Comparison of ENCODE assay signal across 15 cellular contexts in genomic region chr2:113078350-113078839, GRCh38. TPM values are rescaled to one million over a fixed set of nuclear protein-coding genes. Genes with fewer than 3 reads are reported as not detected.
DNase-seq lines count a peak whose midpoint lies in the region; ATAC-seq, FAIRE-seq and TF ChIP-seq lines count a peak whose summit lies in the region.
"Had no signal": no experiment of that assay in that cellular context is flagged by ENCODE, and none has a peak within 500 bp of the region (broad histone marks: within the 10 kb centered on the region; RNA-seq: fewer than 3 reads in every experiment).

No MANE protein-coding gene starts in this region.

- no peak overlapping the region for H4K5ac ChIP-seq in H9 (ENCODE audit: insufficient read length, low read depth, low read length)

- H3K18ac ChIP-seq in H9 (ENCODE audit: insufficient read length, low read depth, low read length), result no peak overlapping the region

- FAIRE-seq in bronchial epithelial cell (lab: Jason Lieb, UNC), result peak; percentile 36
- FAIRE-seq: colon had no signal

- no peaks in the 10 kb centered on the region for H3K36me3 ChIP-seq in bronchial epithelial cell (ENCODE audit: control insufficient read depth, insufficient read depth, low read length)

- no peak overlapping the region for H3K9ac ChIP-seq in H9 (ENCODE audit: extremely low read depth, insufficient read length, low read length)

- DNase-seq in HT-29 (ENCODE audit: low spot score), result peak; percentile 92
- peak; percentile 98 for DNase-seq in bronchial epithelial cell (ENCODE audit: low read depth)
- DNase-seq in lung microvascular endothelial cell (ENCODE audit: low read depth in 2 of 2), result peak; percentile 20 to 70
- no peak for DNase-seq in NCI-H2227 treated with DMSO at 0.1 percent for 48 hours (lab: John Stamatoyannopoulos, UW)
- no peak for DNase-seq in H9
- DNase-seq: activated CD4-positive, alpha-beta T cell treated with anti-CD3 and anti-CD28 coated beads for 36 hours; activated naive CD4-positive, alpha-beta T cell treated with Interleukin-2 at 50 U/mL for 16 hours; head of caudate nucleus; naive B cell; SHP77 treated with DMSO at 0.1 percent for 48 hours had no signal

- no peak overlapping the region for H3K4ac ChIP-seq in H9 (ENCODE audit: low read depth, low read length)

- H2BK120ac ChIP-seq in H9 (ENCODE audit: low read depth, low read length, poor library complexity, severe bottlenecking), result no peak overlapping the region

- no peak overlapping the region for H3T11ph ChIP-seq in H9 (ENCODE audit: low read length)

- H3K9me3 ChIP-seq in H9 (ENCODE audit: control insufficient read depth, low read depth, low read length), result no peaks in the 10 kb centered on the region

- no peak overlapping the region for H2BK20ac ChIP-seq in H9 (ENCODE audit: low read depth, low read length, poor library complexity, severe bottlenecking)

- no peaks in the 10 kb centered on the region for H3K79me1 ChIP-seq in H9 (ENCODE audit: insufficient read depth, low read depth, low read length, poor library complexity, severe bottlenecking)

- H4K20me1 ChIP-seq in H9 (ENCODE audit: control insufficient read depth, insufficient read depth, insufficient read length), result no peaks in the 10 kb centered on the region

- no peaks in the 10 kb centered on the region for H3K79me2 ChIP-seq in H9 (ENCODE audit: insufficient read depth, low read length)

- H3K27me3 Mint-ChIP-seq in H9 (ENCODE audit: low read depth), result peaks cover 47% of the 10 kb centered on the region
- H3K27me3 Mint-ChIP-seq: activated CD4-positive, alpha-beta T cell treated with anti-CD3 and anti-CD28 coated beads for 36 hours had no signal

- no peak overlapping the region for H3K27ac Mint-ChIP-seq in H9
- H3K27ac Mint-ChIP-seq: activated CD4-positive, alpha-beta T cell treated with anti-CD3 and anti-CD28 coated beads for 36 hours had no signal

- H3K56ac ChIP-seq in H9 (ENCODE audit: insufficient read length, low read depth, low read length), result no peak overlapping the region

- no peak overlapping the region for H3K14ac ChIP-seq in H9 (ENCODE audit: insufficient read depth, low read length)

- H3K4me1 ChIP-seq in H9 (ENCODE audit: insufficient read depth, low read length), result no peaks in the 10 kb centered on the region

- no peak overlapping the region for H4K8ac ChIP-seq in H9 (replicated peaks; ENCODE audit: insufficient read length, low read depth, low read length)

- H3K27me3 ChIP-seq in bronchial epithelial cell (ENCODE audit: control insufficient read depth, insufficient read depth, low read length) (no peaks in the 10 kb centered on the region), H9 (ENCODE audit: insufficient read depth, low read length) (no peaks in the 10 kb centered on the region)

- H3K4me1 Mint-ChIP-seq in H9, result peaks cover 5 to 6% of the 10 kb centered on the region in 2 experiments

- H3K23ac ChIP-seq in H9 (ENCODE audit: insufficient read length, low read depth, low read length), result no peak overlapping the region

- peaks cover 0 to 3% of the 10 kb centered on the region in 2 experiments; a peak in 1 of 5 replicates for H3K9me3 Mint-ChIP-seq in H9
- H3K9me3 Mint-ChIP-seq: naive B cell had no signal

- H3K4me2 ChIP-seq in H9 (ENCODE audit: insufficient read depth, insufficient read length, low read length), result no peak overlapping the region

- H3K27ac ChIP-seq in 22Rv1, result peak overlapping the region; percentile 55
- H3K27ac ChIP-seq in H9 (ENCODE audit: insufficient read length, low read depth, low read length), result no peak overlapping the region

- TF ChIP-seq CTCF in 22Rv1 (IDR thresholded peaks at IDR 0.05) (no peak), bronchial epithelial cell (IDR thresholded peaks at IDR 0.05; ENCODE audit: insufficient read depth, low read length, severe bottlenecking) (no peak), H9 (conservative IDR thresholded peaks at IDR 0.05) (no peak)

- no peak overlapping the region for H2BK15ac ChIP-seq in H9 (ENCODE audit: low read depth, low read length)

- H3K23me2 ChIP-seq in H9 (ENCODE audit: insufficient read length, low read depth, low read length, poor library complexity, severe bottlenecking), result no peaks in the 10 kb centered on the region

- H2AK5ac ChIP-seq in H9 (ENCODE audit: insufficient read length, low read length), result no peak overlapping the region

- H3K4me3 ChIP-seq in bronchial epithelial cell (ENCODE audit: low read depth, low read length), result no peak overlapping the region

- no CpG with 5 or more reads among the region's 6 CpGs for WGBS in H9 (ENCODE audit: extremely low coverage, insufficient read length, low lambda C conversion rate)

- no peak overlapping the region for H2BK12ac ChIP-seq in H9 (ENCODE audit: insufficient read length, low read depth, low read length)

- no peak overlapping the region for H3K4me3 Mint-ChIP-seq in H9
- H3K4me3 Mint-ChIP-seq: activated CD4-positive, alpha-beta T cell treated with anti-CD3 and anti-CD28 coated beads for 36 hours; naive B cell had no signal

- no peaks in the 10 kb centered on the region for H3K36me3 Mint-ChIP-seq in H9 (ENCODE audit: insufficient read depth in 1 of 3, low read depth in 3 of 3)
- H3K36me3 Mint-ChIP-seq: naive B cell had no signal

- H2AFZ ChIP-seq in H9 (ENCODE audit: low read length), result no peak overlapping the region

- no peak for ATAC-seq in GM19328 (IDR thresholded peaks at IDR 0.05; ENCODE audit: unreplicated experiment)
- ATAC-seq in GM21576 (IDR thresholded peaks at IDR 0.05; ENCODE audit: unreplicated experiment), result no peak
- ATAC-seq: activated CD4-positive, alpha-beta T cell treated with anti-CD3 and anti-CD28 coated beads for 36 hours had no signal

- H4K91ac ChIP-seq in H9 (ENCODE audit: insufficient read length, low read depth, low read length), result no peak overlapping the region

- no peak overlapping the region for H2BK5ac ChIP-seq in H9 (ENCODE audit: insufficient read length, low read length)

RNA-seq across cellular contexts. Expression of gene IL1F10, which starts 10.6 kb away (rescaled TPM):
- 0.42 TPM in 1 of 2 replicates, not detected in the other for total RNA-seq in HT-29 (2014; rRNA removed; shearing (Covaris generic))
- total RNA-seq in bronchial epithelial cell (not detected in 2 replicates), lung microvascular endothelial cell (not detected in 2 replicates), H9 (2021) (not detected in 2 replicates)
- total RNA-seq: activated CD4-positive, alpha-beta T cell treated with anti-CD3 and anti-CD28 coated beads for 36 hours; H4 had no signal

RNA-seq across cellular contexts. Expression of gene IL36RN, which starts 19.4 kb away (rescaled TPM):
- 0.44 and 1.4 TPM in 2 replicates for total RNA-seq in HT-29 (2014; rRNA removed; shearing (Covaris generic))
- 1.1 and 1.9 TPM in 2 replicates for total RNA-seq in bronchial epithelial cell
- total RNA-seq in lung microvascular endothelial cell, result not detected in 2 replicates
- total RNA-seq in H9 (2021), result not detected in 2 replicates
- total RNA-seq: activated CD4-positive, alpha-beta T cell treated with anti-CD3 and anti-CD28 coated beads for 36 hours; H4 had no signal

RNA-seq across cellular contexts. Expression of gene IL36B, which starts 25.7 kb away (rescaled TPM):
- total RNA-seq in HT-29 (2014; rRNA removed; shearing (Covaris generic)), result not detected in 2 replicates
- total RNA-seq in bronchial epithelial cell (0.13 TPM in 1 of 2 replicates, not detected in the other), lung microvascular endothelial cell (not detected in 2 replicates), H9 (2021) (not detected in 2 replicates)
- total RNA-seq: activated CD4-positive, alpha-beta T cell treated with anti-CD3 and anti-CD28 coated beads for 36 hours; H4 had no signal

RNA-seq across cellular contexts. Expression of gene IL1RN, which starts 49.0 kb away (rescaled TPM):
- 12.0 and 13.3 TPM in 2 replicates for total RNA-seq in HT-29 (2014; rRNA removed; shearing (Covaris generic))
- 71.9 and 113 TPM in 2 replicates for total RNA-seq in bronchial epithelial cell
- not detected in 2 replicates for total RNA-seq in lung microvascular endothelial cell
- not detected in 2 replicates for total RNA-seq in H9 (2021)

Comparison
In these comparisons a context has a peak if more than half of its experiments do, and no peak if none do; other contexts are left out.
1. DNase-seq: peak in HT-29 (single experiment), bronchial epithelial cell (single experiment) and lung microvascular endothelial cell (2 of 2); none in NCI-H2227 treated with DMSO at 0.1 percent for 48 hours (single experiment) and H9 (single experiment).